10 cellular contexts compared by ENCODE assay signal in the genomic region with DNA sequence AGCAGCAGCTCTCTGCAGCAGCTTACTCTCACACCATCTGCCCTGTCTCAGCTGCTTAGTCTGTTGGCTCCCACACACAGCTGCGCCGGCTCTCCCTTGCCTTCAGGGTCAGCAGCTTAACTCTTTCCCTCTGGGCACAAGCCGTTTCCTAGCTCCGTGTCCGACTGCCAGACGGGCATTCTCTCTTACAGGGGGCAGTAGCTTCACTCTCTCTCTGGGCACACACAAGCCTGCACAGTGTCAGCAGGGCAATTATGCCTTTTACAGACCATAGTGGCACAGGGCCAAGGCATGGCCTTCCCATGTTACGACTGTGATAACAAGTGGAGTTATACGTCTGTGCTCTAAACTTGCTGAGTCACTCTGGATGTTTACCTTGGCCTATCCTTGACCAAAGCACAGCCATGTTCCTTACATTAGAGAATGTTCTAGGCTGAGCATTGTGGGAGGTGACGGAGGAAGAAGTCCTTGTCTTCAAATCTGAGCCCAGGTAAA. TPM values are rescaled to one million over a fixed set of nuclear protein-coding genes. Genes with fewer than 3 reads are reported as not detected.
DNase-seq lines count a peak whose midpoint lies in the region; TF ChIP-seq lines count a peak whose summit lies in the region.
"Had no signal": no experiment of that assay in that cellular context is flagged by ENCODE, and none has a peak within 500 bp of the region (broad histone marks: within the 10 kb centered on the region; RNA-seq: fewer than 3 reads in every experiment).

No MANE protein-coding gene starts in this region.

- H3K4me3 ChIP-seq in brain microvascular endothelial cell (ENCODE audit: low read depth, low read length) (no peak overlapping the region), Karpas-422 (ENCODE audit: low read length) (no peak overlapping the region)

- no peaks in the 10 kb centered on the region for H3K27me3 ChIP-seq in brain microvascular endothelial cell (replicated peaks)
- H3K27me3 ChIP-seq in Karpas-422 (ENCODE audit: low read length): no peaks in the 10 kb centered on the region
- H3K27me3 ChIP-seq: foreskin keratinocyte had no signal

- in situ Hi-C loops in brain microvascular endothelial cell (cut with HindIII; ENCODE audit: low pct_ligation_motif_present, low sequenced_read_pairs): no loop called here

- no peak overlapping the region for H3K4me3 Mint-ChIP-seq in activated naive CD8-positive, alpha-beta T cell treated with anti-CD3 and anti-CD28 coated beads for 36 hours

- no peaks in the 10 kb centered on the region for H3K9me3 ChIP-seq in Karpas-422 (ENCODE audit: low read length)

- H3K4me2 ChIP-seq in Karpas-422 (ENCODE audit: low read depth, low read length, poor library complexity, severe bottlenecking): no peak overlapping the region

- H3K4me1 Mint-ChIP-seq in activated naive CD8-positive, alpha-beta T cell treated with anti-CD3 and anti-CD28 coated beads for 36 hours: peaks cover 3% of the 10 kb centered on the region

- peak; percentile 7 for TF ChIP-seq CTCF in brain microvascular endothelial cell (IDR thresholded peaks at IDR 0.05; ENCODE audit: low read depth, low read length, missing control alignments)

- H3K9ac ChIP-seq in Karpas-422 (ENCODE audit: low read length): no peak overlapping the region

- no peaks in the 10 kb centered on the region for H3K4me1 ChIP-seq in Karpas-422 (ENCODE audit: low read length)
- H3K4me1 ChIP-seq: foreskin keratinocyte had no signal

- no peak overlapping the region for H2AFZ ChIP-seq in Karpas-422 (ENCODE audit: low read length)

- H3K79me2 ChIP-seq in Karpas-422 (ENCODE audit: low read length): no peaks in the 10 kb centered on the region

- DNase-seq in COLO668 (lab: John Stamatoyannopoulos, UW; ENCODE audit: unreplicated experiment): peak; percentile 4
- DNase-seq in NCI-H1694 treated with DMSO at 0.1 percent for 48 hours (lab: John Stamatoyannopoulos, UW): peak; percentile 82
- peak; percentile 54 for DNase-seq in brain microvascular endothelial cell
- peak; percentile 20 for DNase-seq in middle frontal gyrus (ENCODE audit: extremely low spot score, low spot score)
- DNase-seq in activated CD4-positive, alpha-beta T cell treated with anti-CD3 and anti-CD28 coated beads for 4 hours: no peak
- DNase-seq in Karpas-422: no peak
- DNase-seq in 8988T: no peak
- no peak for DNase-seq in activated naive CD8-positive, alpha-beta T cell treated with anti-CD3 and anti-CD28 coated beads for 36 hours
- DNase-seq: central memory CD4-positive, alpha-beta T cell; foreskin keratinocyte had no signal

- H4K20me1 ChIP-seq in Karpas-422 (ENCODE audit: insufficient read depth, low read depth, low read length): 0 out of 2 replicates have a peak, but pooled peaks cover 4% of the 10 kb centered on the region

- no peaks in the 10 kb centered on the region for H3K9me2 ChIP-seq in Karpas-422 (replicated peaks; ENCODE audit: insufficient read depth, low read length)

- H3K9me3 Mint-ChIP-seq in activated naive CD8-positive, alpha-beta T cell treated with anti-CD3 and anti-CD28 coated beads for 36 hours: no peaks in the 10 kb centered on the region

- H3K27ac ChIP-seq in brain microvascular endothelial cell (no peak overlapping the region), Karpas-422 (ENCODE audit: low read length) (no peak overlapping the region)
- H3K27ac ChIP-seq: foreskin keratinocyte had no signal

- no peak overlapping the region for H3K27ac Mint-ChIP-seq in activated naive CD8-positive, alpha-beta T cell treated with anti-CD3 and anti-CD28 coated beads for 36 hours

- H3K27me3 Mint-ChIP-seq in activated naive CD8-positive, alpha-beta T cell treated with anti-CD3 and anti-CD28 coated beads for 36 hours: no peaks in the 10 kb centered on the region

- H3K36me3 Mint-ChIP-seq in activated naive CD8-positive, alpha-beta T cell treated with anti-CD3 and anti-CD28 coated beads for 36 hours: no peaks in the 10 kb centered on the region

- H3K36me3 ChIP-seq in brain microvascular endothelial cell (replicated peaks): no peaks in the 10 kb centered on the region
- H3K36me3 ChIP-seq in Karpas-422 (ENCODE audit: insufficient read depth, low read length): no peaks in the 10 kb centered on the region

RNA-seq across cellular contexts. Expression of gene PCARE, which starts 31.7 kb away (rescaled TPM):
- not detected in 2 replicates for total RNA-seq in Karpas-422 (2014; rRNA removed; shearing (Covaris generic); ENCODE audit: low replicate concordance)
- not detected for total RNA-seq in activated naive CD8-positive, alpha-beta T cell treated with anti-CD3 and anti-CD28 coated beads for 36 hours
- total RNA-seq: foreskin keratinocyte had no signal

Comparison
In these comparisons a context has a peak if more than half of its experiments do, and no peak if none do; other contexts are left out.
1. DNase-seq: peak in COLO668 (single experiment), NCI-H1694 treated with DMSO at 0.1 percent for 48 hours (single experiment), brain microvascular endothelial cell (single experiment) and middle frontal gyrus (single experiment); none in activated CD4-positive, alpha-beta T cell treated with anti-CD3 and anti-CD28 coated beads for 4 hours (0 of 2), Karpas-422 (single experiment), 8988T (single experiment) and activated naive CD8-positive, alpha-beta T cell treated with anti-CD3 and anti-CD28 coated beads for 36 hours (single experiment).